ENCODE assay signal across 8 cellular contexts in genomic region chr4:119402322-119403308, GRCh38.
DNase-seq lines count a peak whose midpoint lies in the region; ATAC-seq, FAIRE-seq and TF ChIP-seq lines count a peak whose summit lies in the region.
"Not testable (repeated sequence)": the region's sequence is repeated elsewhere in the genome, so short reads cannot be mapped to it uniquely, and the experiment has no call there.

No MANE protein-coding gene starts in this region.

- not testable (repeated sequence) for H3K4me1 ChIP-seq in HEK293 (ENCODE audit: control insufficient read depth, insufficient read depth, low read length); kidney (ENCODE audit: control insufficient read depth in 1 of 2, insufficient read depth in 1 of 2, low read depth in 1 of 2, low read length in 2 of 2)

- CTCF ChIA-PET in HEK293 (lab: Yijun Ruan, JAX): interaction anchor here (0.7 kb wide), 1 partner anchor 1870 kb away, joined by 3 read pairs; no protein-coding TSS in a partner anchor

- TF ChIP-seq POLR2A in GM12891 (IDR thresholded peaks at IDR 0.05; ENCODE audit: low read depth, low read length): not testable (repeated sequence)

- POLR2A ChIA-PET in HEK293 (lab: Yijun Ruan, JAX): not testable (repeated sequence)

- TF ChIP-seq CTCF in HEK293 (tag by site-specific recombination; IDR thresholded peaks at IDR 0.05); kidney (IDR thresholded peaks at IDR 0.05; ENCODE audit: borderline replicate concordance, extremely low read depth, insufficient read depth): not testable (repeated sequence)

- intact Hi-C loops in kidney (cut with DNase I): not testable (repeated sequence)

- H3K36me3 ChIP-seq in HEK293 (ENCODE audit: control insufficient read depth in 2 of 2, insufficient read depth in 1 of 2, low read length in 2 of 2); kidney (ENCODE audit: control insufficient read depth in 1 of 2, insufficient read depth in 2 of 2, low read length in 2 of 2): not testable (repeated sequence)

- not testable (repeated sequence) for H3K27ac ChIP-seq in HEK293 (ENCODE audit: extremely low read depth, low read depth, low read length); kidney (ENCODE audit: low read depth in 2 of 2, low read length in 2 of 2)

- H3K9me3 ChIP-seq in HEK293 (ENCODE audit: control insufficient read depth, insufficient read depth, low read depth, low read length); kidney (ENCODE audit: control insufficient read depth in 1 of 2, low read length in 2 of 2): not testable (repeated sequence)

- H3K9ac ChIP-seq in kidney (ENCODE audit: low read length in 2 of 2): not testable (repeated sequence)

- FAIRE-seq in GM12891 (lab: Jason Lieb, UNC) (peak; percentile 64), kidney (lab: Jason Lieb, UNC) (peak; percentile 35)

- DNase-seq in GM12891 (ENCODE audit: insufficient read length, low spot score); kidney: not testable (repeated sequence)
- peak; percentile 9 to 33 for DNase-seq in NOMO-1 (lab: John Stamatoyannopoulos, UW; ENCODE audit: unreplicated experiment in 2 of 2)

- ATAC-seq in GM18909 (IDR thresholded peaks at IDR 0.05; ENCODE audit: poor library complexity, unreplicated experiment) (peak; percentile 85), GM21381 (IDR thresholded peaks at IDR 0.05; ENCODE audit: unreplicated experiment) (peak; percentile 81), HG03025 (IDR thresholded peaks at IDR 0.05; ENCODE audit: low FRiP score, unreplicated experiment) (peak; percentile 97), HG03378 (IDR thresholded peaks at IDR 0.05; ENCODE audit: unreplicated experiment) (peak; percentile 85)

- H3K4me3 ChIP-seq in HEK293 (ENCODE audit: low read depth, low read length); kidney (ENCODE audit: low read length in 2 of 2): not testable (repeated sequence)

TF ChIP-seq in HEK293, 187 proteins besides CTCF, POLR2A, EP300 and RAD21:
- TF ChIP-seq ZBTB21 (tag by site-specific recombination; IDR thresholded peaks at IDR 0.05) (0 out of 2 replicates have a peak, but pooled peaks have one; percentile 15), ZNF629 (tag by site-specific recombination; IDR thresholded peaks at IDR 0.05) (peak; percentile 37; the same call in 1 of the 2 replicates), ATF2 (tag by site-specific recombination; IDR thresholded peaks at IDR 0.05; ENCODE audit: low read depth) (0 out of 2 replicates have a peak, but pooled peaks have one; percentile 34)
